ENCODE assay signal across 8 cellular contexts in genomic region chr5:143404416-143405062, GRCh38. TPM values are rescaled to one million over a fixed set of nuclear protein-coding genes. Genes with fewer than 3 reads are reported as not detected.
DNase-seq lines count a peak whose midpoint lies in the region; ATAC-seq lines count a peak whose summit lies in the region.

No MANE protein-coding gene starts in this region.

- peaks cover 19% of the 10 kb centered on the region for H3K36me3 Mint-ChIP-seq in activated CD4-positive, alpha-beta T cell treated with anti-CD3 and anti-CD28 coated beads, Interleukin-2, amount 10 ng/mL, durations not matched to agents 24 days and 14 days (ENCODE audit: low read depth)

- peaks cover 38% of the 10 kb centered on the region for H3K4me1 Mint-ChIP-seq in activated CD4-positive, alpha-beta T cell treated with anti-CD3 and anti-CD28 coated beads, Interleukin-2, amount 10 ng/mL, durations not matched to agents 24 days and 14 days

- no peaks in the 10 kb centered on the region for H3K27me3 Mint-ChIP-seq in activated CD4-positive, alpha-beta T cell treated with anti-CD3 and anti-CD28 coated beads, Interleukin-2, amount 10 ng/mL, durations not matched to agents 24 days and 14 days

- peak overlapping the region; percentile 91 for H3K4me3 Mint-ChIP-seq in activated CD4-positive, alpha-beta T cell treated with anti-CD3 and anti-CD28 coated beads, Interleukin-2, amount 10 ng/mL, durations not matched to agents 24 days and 14 days

- intact Hi-C loops in activated CD4-positive, alpha-beta T cell treated with anti-CD3 and anti-CD28 coated beads, Interleukin-2, amount 10 ng/mL, durations not matched to agents 24 days and 14 days (cut with micrococcal nuclease) = loop anchor here (1.0 to 5.0 kb wide), 14 partner anchors 14 to 784 kb away; partner anchors contain the start of genes KCTD16 and YIPF5

- DNase-seq in NCI-H146 (lab: John Stamatoyannopoulos, UW) (peak; percentile 74), NCI-H146 treated with DMSO at 0.1 percent for 48 hours (lab: John Stamatoyannopoulos, UW; ENCODE audit: unreplicated experiment) (no peak), NCI-H226 (peak; percentile 87), left lobe of liver (ENCODE audit: low spot score) (peak; percentile 87)
- peak; percentile 92 for DNase-seq in activated CD4-positive, alpha-beta T cell treated with anti-CD3 and anti-CD28 coated beads, Interleukin-2, amount 10 ng/mL, durations not matched to agents 24 days and 14 days
- DNase-seq in stimulated activated CD4-positive, alpha-beta T cell treated with anti-CD3 and anti-CD28 coated beads, Interleukin-1b, Interleukin-23, amount 100 ng/mL, for 48 hours = peak; percentile 59

- peaks cover 16% of the 10 kb centered on the region for H3K9me3 Mint-ChIP-seq in activated CD4-positive, alpha-beta T cell treated with anti-CD3 and anti-CD28 coated beads, Interleukin-2, amount 10 ng/mL, durations not matched to agents 24 days and 14 days

- peak; percentile 22 for ATAC-seq in HG02938 (IDR thresholded peaks at IDR 0.05; ENCODE audit: unreplicated experiment)
- ATAC-seq in left lobe of liver = peak; percentile 46

- H3K27ac Mint-ChIP-seq in activated CD4-positive, alpha-beta T cell treated with anti-CD3 and anti-CD28 coated beads, Interleukin-2, amount 10 ng/mL, durations not matched to agents 24 days and 14 days = peak overlapping the region; percentile 98

- peak overlapping the region; percentile 99 for H3K27ac ChIP-seq in cingulate gyrus (ENCODE audit: low read depth, low read length)

RNA-seq across cellular contexts. Expression of gene NR3C1, which starts 1.1 kb away (rescaled TPM):
- total RNA-seq in activated CD4-positive, alpha-beta T cell treated with anti-CD3 and anti-CD28 coated beads, Interleukin-2, amount 10 ng/mL, durations not matched to agents 24 days and 14 days = 62.2 and 64.7 TPM in 2 replicates
- total RNA-seq in left lobe of liver = 46.6 TPM
